19 cellular contexts compared by ENCODE assay signal in the genomic region with DNA sequence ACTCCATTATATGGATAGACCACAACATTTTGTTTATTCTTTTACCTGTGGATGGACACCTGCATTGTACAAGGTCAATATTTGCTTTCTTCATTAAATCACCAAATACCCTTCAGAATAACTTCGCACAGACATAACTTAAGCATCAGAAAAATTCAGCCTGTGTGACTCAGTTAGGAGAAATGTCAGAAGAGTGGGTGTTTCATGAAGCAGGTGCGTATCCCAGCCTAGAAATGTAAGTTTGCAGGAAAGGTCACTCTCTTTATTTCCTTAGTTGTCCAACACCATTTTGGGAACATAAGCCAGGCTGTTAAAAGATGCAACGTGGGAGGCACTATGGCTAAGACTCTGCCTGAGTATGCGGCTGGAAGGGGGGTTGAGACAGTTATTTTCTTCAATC. TPM values are rescaled to one million over a fixed set of nuclear protein-coding genes. Genes with fewer than 3 reads are reported as not detected.
DNase-seq lines count a peak whose midpoint lies in the region; ATAC-seq and TF ChIP-seq lines count a peak whose summit lies in the region.
"Had no signal": no experiment of that assay in that cellular context is flagged by ENCODE, and none has a peak within 500 bp of the region (broad histone marks: within the 10 kb centered on the region; RNA-seq: fewer than 3 reads in every experiment).

No MANE protein-coding gene starts in this region.

- H3K36me3 Mint-ChIP-seq in activated CD4-positive, alpha-beta memory T cell treated with anti-CD3 and anti-CD28 coated beads, Interleukin-2, amount 10 ng/mL, durations not matched to agents 7 days and 5 days (ENCODE audit: low read depth) = no peaks in the 10 kb centered on the region
- H3K36me3 Mint-ChIP-seq in activated naive CD4-positive, alpha-beta T cell treated with anti-CD3 and anti-CD28 coated beads, Interleukin-2, amount 10 ng/mL, durations not matched to agents 7 days and 5 days = no peaks in the 10 kb centered on the region

- intact Hi-C loops in PC-9 (cut with micrococcal nuclease; ENCODE audit: unreplicated experiment) = no loop called here

- H3K27ac ChIP-seq in PC-9 (peak overlapping the region; percentile 70), epithelial cell of prostate (peak overlapping the region; percentile 46), trophoblast cell (ENCODE audit: low read depth, low read length) (no peak overlapping the region)
- H3K27ac ChIP-seq: C4-2B had no signal

- H3F3A ChIP-seq in PC-9 (ENCODE audit: insufficient read depth, low read depth) = peaks cover 29% of the 10 kb centered on the region

- no peak overlapping the region for H3K23ac ChIP-seq in trophoblast cell (ENCODE audit: low read length)

- no peak overlapping the region for H4K8ac ChIP-seq in trophoblast cell (ENCODE audit: low read depth, low read length)

- CTCF ChIA-PET in PC-9 (lab: Charles Lee) = no interaction called here
- CTCF ChIA-PET in activated CD4-positive, alpha-beta memory T cell treated with anti-CD3 and anti-CD28 coated beads, Interleukin-2, amount 10 ng/mL, durations not matched to agents 7 days and 5 days (lab: Charles Lee) = no interaction called here
- CTCF ChIA-PET in activated naive CD4-positive, alpha-beta T cell treated with anti-CD3 and anti-CD28 coated beads, Interleukin-2, amount 10 ng/mL, durations not matched to agents 7 days and 5 days (lab: Charles Lee) = no interaction called here

- no peak overlapping the region for H3K27ac Mint-ChIP-seq in activated CD4-positive, alpha-beta memory T cell treated with anti-CD3 and anti-CD28 coated beads, Interleukin-2, amount 10 ng/mL, durations not matched to agents 7 days and 5 days
- H3K27ac Mint-ChIP-seq in activated naive CD4-positive, alpha-beta T cell treated with anti-CD3 and anti-CD28 coated beads, Interleukin-2, amount 10 ng/mL, durations not matched to agents 7 days and 5 days = no peak overlapping the region
- H3K27ac Mint-ChIP-seq: HFFc6 had no signal

- no peaks in the 10 kb centered on the region for H3K9me3 Mint-ChIP-seq in activated CD4-positive, alpha-beta memory T cell treated with anti-CD3 and anti-CD28 coated beads, Interleukin-2, amount 10 ng/mL, durations not matched to agents 7 days and 5 days
- H3K9me3 Mint-ChIP-seq in activated naive CD4-positive, alpha-beta T cell treated with anti-CD3 and anti-CD28 coated beads, Interleukin-2, amount 10 ng/mL, durations not matched to agents 7 days and 5 days = no peaks in the 10 kb centered on the region
- H3K9me3 Mint-ChIP-seq: HFFc6 had no signal

- no peaks in the 10 kb centered on the region for H4K20me1 ChIP-seq in PC-9 (ENCODE audit: insufficient read depth)

- no peak overlapping the region for H2BK5ac ChIP-seq in trophoblast cell (ENCODE audit: low read depth, low read length, poor library complexity)

- no peak overlapping the region for H3K4me3 Mint-ChIP-seq in activated CD4-positive, alpha-beta memory T cell treated with anti-CD3 and anti-CD28 coated beads, Interleukin-2, amount 10 ng/mL, durations not matched to agents 7 days and 5 days
- no peak overlapping the region for H3K4me3 Mint-ChIP-seq in activated naive CD4-positive, alpha-beta T cell treated with anti-CD3 and anti-CD28 coated beads, Interleukin-2, amount 10 ng/mL, durations not matched to agents 7 days and 5 days
- H3K4me3 Mint-ChIP-seq: HFFc6 had no signal

- H3K4me2 ChIP-seq in PC-9 (peak overlapping the region; percentile 37), trophoblast cell (ENCODE audit: low read length) (no peak overlapping the region)

- H2BK12ac ChIP-seq in trophoblast cell (ENCODE audit: low read length) = no peak overlapping the region

- no peak overlapping the region for H2AFZ ChIP-seq in PC-9
- H2AFZ ChIP-seq in trophoblast cell (ENCODE audit: insufficient read depth, low read length, poor library complexity) = no peak overlapping the region

- H3K27me3 ChIP-seq in PC-9 (ENCODE audit: insufficient read depth, low read depth) = no peaks in the 10 kb centered on the region
- H3K27me3 ChIP-seq in trophoblast cell (ENCODE audit: insufficient read depth, low read length) = no peaks in the 10 kb centered on the region

- no peaks in the 10 kb centered on the region for H3K79me2 ChIP-seq in PC-9 (ENCODE audit: low read depth)
- peaks cover 2% of the 10 kb centered on the region for H3K79me2 ChIP-seq in trophoblast cell (ENCODE audit: control insufficient read depth, insufficient read depth, low read length, poor library complexity)

- no peak overlapping the region for H4K12ac ChIP-seq in trophoblast cell (ENCODE audit: low read depth, low read length)

- H2BK120ac ChIP-seq in trophoblast cell (ENCODE audit: insufficient read depth, low read length, poor library complexity) = no peak overlapping the region

- H3K27me3 Mint-ChIP-seq in activated CD4-positive, alpha-beta memory T cell treated with anti-CD3 and anti-CD28 coated beads, Interleukin-2, amount 10 ng/mL, durations not matched to agents 7 days and 5 days = peaks cover 24% of the 10 kb centered on the region
- peaks cover 24% of the 10 kb centered on the region for H3K27me3 Mint-ChIP-seq in activated naive CD4-positive, alpha-beta T cell treated with anti-CD3 and anti-CD28 coated beads, Interleukin-2, amount 10 ng/mL, durations not matched to agents 7 days and 5 days

- H3K18ac ChIP-seq in trophoblast cell (ENCODE audit: low read length) = no peak overlapping the region

- no peaks in the 10 kb centered on the region for H3K9me2 ChIP-seq in PC-9 (ENCODE audit: insufficient read depth)

- ATAC-seq in GM18517 (IDR thresholded peaks at IDR 0.05; ENCODE audit: unreplicated experiment) = no peak
- ATAC-seq: K562 had no signal

- H3K4me1 Mint-ChIP-seq in activated CD4-positive, alpha-beta memory T cell treated with anti-CD3 and anti-CD28 coated beads, Interleukin-2, amount 10 ng/mL, durations not matched to agents 7 days and 5 days = no peaks in the 10 kb centered on the region
- H3K4me1 Mint-ChIP-seq in activated naive CD4-positive, alpha-beta T cell treated with anti-CD3 and anti-CD28 coated beads, Interleukin-2, amount 10 ng/mL, durations not matched to agents 7 days and 5 days = no peaks in the 10 kb centered on the region

- BruUV-seq in PC-9 (replicated peaks; lab: Mats Ljungman, UMichigan) = no TSS peak

- no peak overlapping the region for H3K14ac ChIP-seq in trophoblast cell (ENCODE audit: low read length)

- no peak for TF ChIP-seq CTCF in PC-9 (conservative IDR thresholded peaks at IDR 0.05)

- H3K4me3 ChIP-seq in PC-9 = no peak overlapping the region
- H3K4me3 ChIP-seq in trophoblast cell (ENCODE audit: low read depth, low read length) = peak overlapping the region; percentile 34
- H3K4me3 ChIP-seq: K562 had no signal

- peaks cover 14% of the 10 kb centered on the region for H3K79me1 ChIP-seq in trophoblast cell (ENCODE audit: low read length)

- peak; percentile 62 for DNase-seq in DMS53 (lab: John Stamatoyannopoulos, UW)
- DNase-seq in PC-9 = peak in 1 of 2 experiments; percentile 95
- no peak for DNase-seq in epithelial cell of prostate (ENCODE audit: low read depth, low spot score)
- DNase-seq in trophoblast cell = peak; percentile 33 to 79
- DNase-seq in activated CD4-positive, alpha-beta memory T cell treated with anti-CD3 and anti-CD28 coated beads, Interleukin-2, amount 10 ng/mL, durations not matched to agents 7 days and 5 days = no peak
- no peak for DNase-seq in UCSD-AML1 (lab: John Stamatoyannopoulos, UW; ENCODE audit: unreplicated experiment)
- DNase-seq in activated naive CD4-positive, alpha-beta T cell treated with anti-CD3 and anti-CD28 coated beads, Interleukin-2, amount 10 ng/mL, durations not matched to agents 7 days and 5 days = no peak
- DNase-seq: Caco-2; DMS79 treated with DMSO at 0.1 percent for 48 hours; HFFc6; NCI-H1048; NCI-H146; NCI-H345; NCI-H526 treated with DMSO at 0.1 percent for 48 hours; NK-92 treated with Interleukin-12 subunit alpha and Interleukin-12 subunit beta, amount 100 ng/mL, for 24 hours; SHP77 had no signal

- POLR2A ChIA-PET in PC-9 (lab: Charles Lee; ENCODE audit: unreplicated experiment) = interaction anchor here (0.6 kb wide), 1 partner anchor 63 kb away, joined by 3 read pairs; no protein-coding TSS in a partner anchor
- POLR2A ChIA-PET in activated CD4-positive, alpha-beta memory T cell treated with anti-CD3 and anti-CD28 coated beads, Interleukin-2, amount 10 ng/mL, durations not matched to agents 7 days and 5 days (lab: Charles Lee) = no interaction called here

- no peaks in the 10 kb centered on the region; the same call in 1 of the 2 replicates for H3K9me3 ChIP-seq in PC-9 (ENCODE audit: insufficient read depth, low read depth)
- H3K9me3 ChIP-seq in trophoblast cell (ENCODE audit: insufficient read depth, low read depth, low read length) = peaks cover 1% of the 10 kb centered on the region
- H3K9me3 ChIP-seq: Caco-2 had no signal

- no peak overlapping the region for H3K9ac ChIP-seq in trophoblast cell (ENCODE audit: low read length)

- no peaks in the 10 kb centered on the region for H3K36me3 ChIP-seq in PC-9 (ENCODE audit: low read depth)
- H3K36me3 ChIP-seq in trophoblast cell (ENCODE audit: control insufficient read depth in 1 of 2, insufficient read depth in 2 of 2, low read length in 2 of 2) = no peaks in the 10 kb centered on the region

- H4K91ac ChIP-seq in trophoblast cell (ENCODE audit: low read depth, low read length) = no peak overlapping the region

- no CpG with 5 or more reads among the region's 4 CpGs for WGBS in trophoblast cell (ENCODE audit: extremely low coverage, insufficient coverage, insufficient read length)

- peaks cover 76% of the 10 kb centered on the region for H3K4me1 ChIP-seq in PC-9 (replicated peaks; ENCODE audit: insufficient read depth)
- peaks cover 16% of the 10 kb centered on the region in 2 experiments for H3K4me1 ChIP-seq in trophoblast cell (ENCODE audit: control insufficient read depth in 1 of 2, insufficient read depth in 2 of 2, low read length in 2 of 2)

- no peak overlapping the region for H2AK5ac ChIP-seq in trophoblast cell (ENCODE audit: low read length)

- H3K4ac ChIP-seq in trophoblast cell (ENCODE audit: low read depth, low read length) = no peak overlapping the region

RNA-seq across cellular contexts. Expression of a gene that starts 48.6 kb away (rescaled TPM):
- 109 and 117 TPM in 2 replicates for total RNA-seq in PC-9 (2021)
- 83.4 and 89.8 TPM in 2 replicates for polyA plus RNA-seq in trophoblast cell (2013)
- 1 to 10 TPM; 3.0 to 3.1 TPM for total RNA-seq in activated CD4-positive, alpha-beta memory T cell treated with anti-CD3 and anti-CD28 coated beads, Interleukin-2, amount 10 ng/mL, durations not matched to agents 7 days and 5 days

Comparison
In these comparisons a context has a peak if more than half of its experiments do, and no peak if none do; other contexts are left out.
1. DNase-seq: peak in DMS53 (single experiment) and trophoblast cell (2 of 2); none in epithelial cell of prostate (single experiment), activated CD4-positive, alpha-beta memory T cell treated with anti-CD3 and anti-CD28 coated beads, Interleukin-2, amount 10 ng/mL, durations not matched to agents 7 days and 5 days (single experiment), UCSD-AML1 (single experiment) and activated naive CD4-positive, alpha-beta T cell treated with anti-CD3 and anti-CD28 coated beads, Interleukin-2, amount 10 ng/mL, durations not matched to agents 7 days and 5 days (single experiment).
2. RNA of a gene that starts 48.6 kb away (total RNA-seq): 109 to 117 TPM in PC-9; 3.0 to 3.1 TPM in activated CD4-positive, alpha-beta memory T cell treated with anti-CD3 and anti-CD28 coated beads, Interleukin-2, amount 10 ng/mL, durations not matched to agents 7 days and 5 days; every median in the first group is over 10 times any median in the second.